Comparison of ENCODE assay signal across 8 cellular contexts in the genomic region with DNA sequence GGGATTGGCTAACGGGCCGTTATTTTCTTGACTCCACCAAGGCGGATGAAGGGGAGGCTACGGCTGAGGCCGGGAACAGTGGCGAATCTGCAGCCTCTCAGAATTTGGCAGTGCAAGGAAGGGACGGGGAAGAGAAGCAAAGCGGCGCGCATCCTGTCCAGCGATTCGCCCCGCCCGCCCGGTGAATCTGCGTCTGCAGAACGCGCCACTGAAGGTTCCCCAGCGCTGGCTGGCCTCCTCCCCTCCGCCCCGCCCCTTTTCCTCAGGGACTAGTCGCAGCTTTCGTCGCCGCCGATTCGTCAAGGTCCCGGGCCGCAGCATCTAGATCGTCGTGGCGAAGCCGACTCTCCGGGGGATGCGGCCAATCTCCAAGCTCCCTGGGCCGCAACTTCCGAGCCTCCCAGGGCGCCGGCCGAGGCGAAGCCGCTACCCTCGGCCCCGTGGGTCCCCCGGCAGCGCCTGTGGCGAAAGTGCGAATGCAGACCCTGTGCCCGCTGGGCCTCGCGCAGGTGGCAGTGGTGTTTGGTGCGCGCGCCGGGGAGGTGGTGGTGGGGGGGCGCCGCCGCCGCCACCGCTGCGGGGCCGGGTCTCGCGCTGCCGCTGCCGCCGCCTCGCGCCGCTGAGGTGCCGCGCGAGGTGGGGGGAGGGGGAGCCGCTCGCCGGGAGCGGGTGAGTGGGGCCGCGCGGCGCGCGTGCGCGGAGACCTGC. TPM values are rescaled to one million over a fixed set of nuclear protein-coding genes. Genes with fewer than 3 reads are reported as not detected.
DNase-seq lines count a peak whose midpoint lies in the region; ATAC-seq and TF ChIP-seq lines count a peak whose summit lies in the region.

A gene (plus strand): TSS at position 299 of the 708 bp plus-strand sequence. CDS start 978 bp downstream, outside the sequence.

- peaks cover 22% of the 10 kb centered on the region for H3K79me2 ChIP-seq in PC-9 (ENCODE audit: low read depth)

- peaks cover 36% of the 10 kb centered on the region for H3K4me1 Mint-ChIP-seq in activated T-cell treated with anti-CD3 and anti-CD28 coated beads, Interleukin-2, amount 50 U/mL, for 24 hours (ENCODE audit: low read depth)

- peak; percentile 59 for TF ChIP-seq POLR2A in erythroblast (IDR thresholded peaks at IDR 0.05; ENCODE audit: low read length)

- peaks cover 41% of the 10 kb centered on the region for H3F3A ChIP-seq in PC-9 (ENCODE audit: insufficient read depth, low read depth)

- H3K9me3 ChIP-seq in PC-9 (ENCODE audit: insufficient read depth, low read depth) (no peaks in the 10 kb centered on the region), mucosa of stomach (ENCODE audit: control insufficient read depth, low read length) (no peaks in the 10 kb centered on the region)

- H3K27ac ChIP-seq in PC-9 = peak within 1 kb of the TSS; percentile 82

- H3K4me3 ChIP-seq in PC-9 (peak within 1 kb of the TSS; percentile 97), mucosa of stomach (ENCODE audit: low read length) (peak within 1 kb of the TSS; percentile 87)

- H3K36me3 ChIP-seq in PC-9 (ENCODE audit: low read depth) = peaks cover 32% of the 10 kb centered on the region
- H3K36me3 ChIP-seq in mucosa of stomach (ENCODE audit: control insufficient read depth, insufficient read depth, low read length) = peaks cover 5% of the 10 kb centered on the region

- no peaks in the 10 kb centered on the region for H3K9me3 Mint-ChIP-seq in activated T-cell treated with anti-CD3 and anti-CD28 coated beads, Interleukin-2, amount 50 U/mL, for 24 hours

- no TSS peak for BruUV-seq in PC-9 (replicated peaks; lab: Mats Ljungman, UMichigan)

- peak within 1 kb of the TSS; percentile 100 for H3K27ac Mint-ChIP-seq in activated T-cell treated with anti-CD3 and anti-CD28 coated beads, Interleukin-2, amount 50 U/mL, for 24 hours

- ATAC-seq in GM21737 (IDR thresholded peaks at IDR 0.05; ENCODE audit: unreplicated experiment) = peak; percentile 74

- no peaks in the 10 kb centered on the region for H3K27me3 Mint-ChIP-seq in activated T-cell treated with anti-CD3 and anti-CD28 coated beads, Interleukin-2, amount 50 U/mL, for 24 hours

- H4K20me1 ChIP-seq in PC-9 (ENCODE audit: insufficient read depth) = peaks cover 16% of the 10 kb centered on the region; the same call in 1 of the 2 replicates

- H3K4me2 ChIP-seq in PC-9 = peak within 1 kb of the TSS; percentile 94

- peak within 1 kb of the TSS; percentile 100 for H2AFZ ChIP-seq in PC-9

- POLR2A ChIA-PET in PC-9 (lab: Charles Lee; ENCODE audit: unreplicated experiment) = no interaction called here

- H3K9ac ChIP-seq in mucosa of stomach (ENCODE audit: low read length) = peak within 1 kb of the TSS; percentile 93

- TF ChIP-seq CTCF in PC-9 (conservative IDR thresholded peaks at IDR 0.05) = no peak

- peaks cover 9% of the 10 kb centered on the region for H3K4me1 ChIP-seq in PC-9 (replicated peaks; ENCODE audit: insufficient read depth)
- peaks cover 14% of the 10 kb centered on the region for H3K4me1 ChIP-seq in mucosa of stomach (ENCODE audit: control insufficient read depth, insufficient read depth, low read length)

- intact Hi-C loops in PC-9 (cut with micrococcal nuclease; ENCODE audit: unreplicated experiment) = loop anchor here (1.0 to 10.0 kb wide), 3 partner anchors 34 to 907 kb away; a partner anchor contains a TSS

- H3K36me3 Mint-ChIP-seq in activated T-cell treated with anti-CD3 and anti-CD28 coated beads, Interleukin-2, amount 50 U/mL, for 24 hours (ENCODE audit: low read depth) = peaks cover 48% of the 10 kb centered on the region

- H3K27me3 ChIP-seq in PC-9 (ENCODE audit: insufficient read depth, low read depth) = no peaks in the 10 kb centered on the region
- H3K27me3 ChIP-seq in mucosa of stomach (ENCODE audit: control insufficient read depth, insufficient read depth, low read length) = no peaks in the 10 kb centered on the region

- no peaks in the 10 kb centered on the region for H3K9me2 ChIP-seq in PC-9 (ENCODE audit: insufficient read depth)

- peak; percentile 97 for DNase-seq in DMS53 (lab: John Stamatoyannopoulos, UW)
- DNase-seq in KG1 (lab: John Stamatoyannopoulos, UW) = peak; percentile 95
- DNase-seq in PC-9 = peak; percentile 86 to 96
- peak; percentile 97 for DNase-seq in activated T-cell treated with anti-CD3 and anti-CD28 coated beads, Interleukin-2, amount 50 U/mL, for 24 hours
- peak; percentile 99 for DNase-seq in erythroblast (lab: John Stamatoyannopoulos, UW)
- DNase-seq in stimulated activated CD8-positive, alpha-beta memory T cell treated with anti-CD3 and anti-CD28 coated beads, Interleukin-4, amount 100 ng/mL, for 4 hours (ENCODE audit: low read depth in 2 of 2, low spot score in 1 of 2) = peak; percentile 94 to 95

- peak within 1 kb of the TSS; percentile 95 for H3K4me3 Mint-ChIP-seq in activated T-cell treated with anti-CD3 and anti-CD28 coated beads, Interleukin-2, amount 50 U/mL, for 24 hours

- CTCF ChIA-PET in PC-9 (lab: Charles Lee) = interaction anchor here (0.6 to 0.7 kb wide), 3 partner anchors 9 to 299 kb away, joined by 3 to 6 read pairs (median 6); a partner anchor contains a TSS

RNA-seq across cellular contexts. Expression of the gene that starts here (rescaled TPM):
- total RNA-seq in PC-9 (2021) = 29.6 and 33.2 TPM in 2 replicates

Comparison
In these comparisons a context has a peak if more than half of its experiments do, and no peak if none do; other contexts are left out.
1. Peak in every context shown above with its lines: DNase-seq, ATAC-seq, H3K4me3 ChIP-seq and H3K27ac ChIP-seq.